In genomic region chr17:82059272-82060000, GRCh38 we compare ENCODE assay signal across 1 cellular context.
TF ChIP-seq lines count a peak whose summit lies in the region.

No MANE protein-coding gene starts in this region.

TF ChIP-seq in GM23338, 12 proteins besides CTCF, POLR2A, EP300 and RAD21 (continued from another document):
- TF ChIP-seq ZNF462 (CRISPR knock-in tag; IDR thresholded peaks at IDR 0.05) (no peak), ZNF331 (CRISPR knock-in tag; IDR thresholded peaks at IDR 0.05; ENCODE audit: low read depth) (no peak), POLR2AphosphoS5 (IDR thresholded peaks at IDR 0.05; ENCODE audit: low read depth) (0 out of 2 replicates have a peak, but pooled peaks have one; percentile 15)
TF ChIP-seq in GM23338: peak in this region for 1.
